ENCODE assay signal across 20 cellular contexts in genomic region chr6:122712864-122713612, GRCh38.
DNase-seq lines count a peak whose midpoint lies in the region; ATAC-seq and TF ChIP-seq lines count a peak whose summit lies in the region.
"Had no signal": no experiment of that assay in that cellular context is flagged by ENCODE, and none has a peak within 500 bp of the region (broad histone marks: within the 10 kb centered on the region; RNA-seq: fewer than 3 reads in every experiment).

No MANE protein-coding gene starts in this region.

- H2AFZ ChIP-seq in ACC112 (ENCODE audit: low read length, unreplicated experiment), result no peak overlapping the region

- CTCF ChIA-PET in T-cell (lab: Charles Lee), result no interaction called here

- POLR2A ChIA-PET in T-cell (lab: Charles Lee), result no interaction called here

- H3K4me1 Mint-ChIP-seq in chondrocyte (ENCODE audit: low read depth) (peaks cover 40% of the 10 kb centered on the region), T-cell (no peaks in the 10 kb centered on the region)
- H3K4me1 Mint-ChIP-seq: activated naive CD8-positive, alpha-beta T cell treated with anti-CD3 and anti-CD28 coated beads, Interleukin-2, amount 50 U/mL, for 24 hours; T-helper 17 cell had no signal

- peak overlapping the region; percentile 46 for H3K27ac ChIP-seq in ACC112 (ENCODE audit: low read depth, low read length)
- H3K27ac ChIP-seq: epithelial cell of prostate, ovary had no signal

- H3K4me1 ChIP-seq in ACC112 (ENCODE audit: control insufficient read depth, insufficient read depth, low read length, unreplicated experiment), result peaks cover 49% of the 10 kb centered on the region

- no peaks in the 10 kb centered on the region for H3K9me3 Mint-ChIP-seq in chondrocyte (ENCODE audit: low read depth)
- no peaks in the 10 kb centered on the region for H3K9me3 Mint-ChIP-seq in T-cell
- H3K9me3 Mint-ChIP-seq: activated naive CD8-positive, alpha-beta T cell treated with anti-CD3 and anti-CD28 coated beads, Interleukin-2, amount 50 U/mL, for 24 hours; activated T-cell treated with anti-CD3 and anti-CD28 coated beads, Interleukin-2, amount 50 U/mL, for 4 hours had no signal

- no peaks in the 10 kb centered on the region for H3K36me3 ChIP-seq in ACC112 (ENCODE audit: insufficient read depth, low read length)
- H3K36me3 ChIP-seq: ovary, spleen had no signal

- H3K79me2 ChIP-seq in ACC112 (ENCODE audit: control insufficient read depth, insufficient read depth, low read length, unreplicated experiment), result no peaks in the 10 kb centered on the region

- H3K27ac Mint-ChIP-seq in chondrocyte (ENCODE audit: unreplicated experiment) (peak overlapping the region; percentile 7), T-cell (no peak overlapping the region)
- H3K27ac Mint-ChIP-seq: activated naive CD8-positive, alpha-beta T cell treated with anti-CD3 and anti-CD28 coated beads, Interleukin-2, amount 50 U/mL, for 24 hours; T-helper 17 cell had no signal

- H3K27me3 ChIP-seq in ACC112 (ENCODE audit: insufficient read depth, low read length), result no peaks in the 10 kb centered on the region
- H3K27me3 ChIP-seq: ovary, spleen had no signal

- no peak for ATAC-seq in GM18505 (IDR thresholded peaks at IDR 0.05; ENCODE audit: unreplicated experiment)
- ATAC-seq in T-cell (replicated peaks in 1 of 4), result no peak
- ATAC-seq: activated T-cell treated with anti-CD3 and anti-CD28 coated beads, Interleukin-2, amount 50 U/mL, for 4 hours; T-helper 17 cell had no signal

- TF ChIP-seq POLR2A in GM18505 (IDR thresholded peaks at IDR 0.05; ENCODE audit: borderline replicate concordance, extremely low read depth, insufficient read depth, insufficient read length), result no peak

- DNase-seq in MV-4-11 (lab: John Stamatoyannopoulos, UW) (peak; percentile 95), OCI-M1 (lab: John Stamatoyannopoulos, UW) (peak; percentile 88), chondrocyte (ENCODE audit: low spot score) (no peak), T-cell (no peak), T-helper 2 cell (no peak), DMS 273 (lab: John Stamatoyannopoulos, UW; ENCODE audit: unreplicated experiment) (no peak)
- DNase-seq: activated CD4-positive, alpha-beta T cell treated with anti-CD3 and anti-CD28 coated beads, Interleukin-2, amount 50 U/mL, for 1 hour; activated naive CD8-positive, alpha-beta T cell treated with anti-CD3 and anti-CD28 coated beads, Interleukin-2, amount 50 U/mL, for 24 hours; activated T-cell treated with anti-CD3 and anti-CD28 coated beads, Interleukin-2, amount 50 U/mL, for 4 hours; DMS 273 treated with DMSO at 0.1 percent for 48 hours; head of caudate nucleus; KG1; kidney; NCI-H2171; ovary; spleen; T-helper 17 cell had no signal

- TF ChIP-seq CTCF in chondrocyte (IDR thresholded peaks at IDR 0.05), result no peak

- H3K27me3 Mint-ChIP-seq in chondrocyte (ENCODE audit: low read depth) (no peaks in the 10 kb centered on the region), T-cell (peaks cover 2 to 3% of the 10 kb centered on the region in 2 donors)
- H3K27me3 Mint-ChIP-seq: activated naive CD8-positive, alpha-beta T cell treated with anti-CD3 and anti-CD28 coated beads, Interleukin-2, amount 50 U/mL, for 24 hours had no signal

- H3K36me3 Mint-ChIP-seq in chondrocyte (ENCODE audit: low read depth), result no peaks in the 10 kb centered on the region
- H3K36me3 Mint-ChIP-seq in T-cell, result no peaks in the 10 kb centered on the region

- H3K4me3 Mint-ChIP-seq in chondrocyte (ENCODE audit: unreplicated experiment) (no peak overlapping the region), T-cell (no peak overlapping the region)
- H3K4me3 Mint-ChIP-seq: activated naive CD8-positive, alpha-beta T cell treated with anti-CD3 and anti-CD28 coated beads, Interleukin-2, amount 50 U/mL, for 24 hours; activated T-cell treated with anti-CD3 and anti-CD28 coated beads, Interleukin-2, amount 50 U/mL, for 4 hours; T-helper 17 cell had no signal

- peak overlapping the region; percentile 30; the same call in 1 of the 2 replicates for H3K4me3 ChIP-seq in ACC112 (ENCODE audit: low read depth, low read length)
- H3K4me3 ChIP-seq: ovary, spleen had no signal

Comparison
In these comparisons a context has a peak if more than half of its experiments do, and no peak if none do; other contexts are left out.
1. DNase-seq: peak in MV-4-11 (single experiment) and OCI-M1 (single experiment); none in chondrocyte (single experiment), T-cell (0 of 34), T-helper 2 cell (0 of 5) and DMS 273 (single experiment).